Comparison of ENCODE assay signal across 8 cellular contexts in the genomic region with DNA sequence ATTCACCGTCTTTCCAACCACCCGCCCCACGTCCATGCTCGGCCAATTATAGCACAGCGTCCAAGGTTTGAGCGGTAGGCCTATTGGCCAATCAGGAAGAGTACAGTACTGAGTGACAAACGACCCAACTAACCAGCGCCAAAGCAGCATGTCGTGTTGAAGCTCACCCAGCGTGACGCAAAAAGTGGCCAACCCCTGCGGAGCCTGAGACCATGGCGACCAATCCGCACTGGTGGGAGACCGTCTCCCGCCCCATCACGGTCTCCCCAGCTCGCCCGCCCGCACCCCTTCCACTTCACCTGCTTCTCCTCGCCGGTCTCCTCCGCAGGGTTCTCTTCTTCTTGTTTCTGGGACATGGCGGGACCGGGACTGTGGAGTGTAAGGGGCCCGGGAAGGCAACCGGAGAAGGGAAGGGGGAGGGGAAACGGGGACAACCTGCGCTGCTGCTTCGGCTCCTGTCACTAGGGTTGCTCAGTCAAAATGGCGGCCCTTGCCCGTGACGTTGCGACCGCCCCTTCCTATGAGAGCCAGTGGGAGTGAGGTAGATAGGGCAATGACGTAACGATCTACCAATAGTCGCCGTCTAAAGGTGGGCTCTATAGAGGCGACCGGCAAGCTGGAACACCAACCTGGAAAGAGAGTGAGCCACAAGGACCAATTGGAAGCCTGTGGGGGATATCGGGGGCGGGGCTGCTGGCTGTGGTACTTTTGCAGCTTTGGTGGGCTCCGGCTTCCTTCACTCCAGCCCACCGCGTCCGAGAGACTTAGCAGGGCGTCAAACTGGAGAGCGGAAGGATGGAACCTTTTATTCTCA. TPM values are rescaled to one million over a fixed set of nuclear protein-coding genes. Genes with fewer than 3 reads are reported as not detected.
DNase-seq lines count a peak whose midpoint lies in the region; ATAC-seq and TF ChIP-seq lines count a peak whose summit lies in the region.

A gene with protein sequence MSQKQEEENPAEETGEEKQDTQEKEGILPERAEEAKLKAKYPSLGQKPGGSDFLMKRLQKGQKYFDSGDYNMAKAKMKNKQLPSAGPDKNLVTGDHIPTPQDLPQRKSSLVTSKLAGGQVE (minus strand): TSS at position 498 of the 814 bp plus-strand sequence. CDS start 142 bp downstream, at position 356.

- 1% methylated on average over 48 to 49 of the region's 49 CpGs for WGBS in lung, 2 donors

- H3K4me3 ChIP-seq in effector memory CD4-positive, alpha-beta T cell (ENCODE audit: insufficient read depth, low read depth, low read length, poor library complexity, severe bottlenecking), result peak within 1 kb of the TSS; percentile 72
- H3K4me3 ChIP-seq in lung, result peak within 1 kb of the TSS; percentile 71

- H3K27me3 ChIP-seq in effector memory CD4-positive, alpha-beta T cell (replicated peaks; ENCODE audit: control insufficient read depth, insufficient read depth, low read length, poor library complexity, severe bottlenecking), result no peaks in the 10 kb centered on the region
- H3K27me3 ChIP-seq in lung (ENCODE audit: control insufficient read depth, insufficient read depth), result no peaks in the 10 kb centered on the region

- ATAC-seq in GM21360 (IDR thresholded peaks at IDR 0.05; ENCODE audit: unreplicated experiment), result peak; percentile 88
- ATAC-seq in lung (ENCODE audit: insufficient read depth, low FRiP score), result peak; percentile 97

- peak; percentile 99 for DNase-seq in COLO829 (ENCODE audit: low spot score)
- DNase-seq in HT-29 (ENCODE audit: low spot score), result peak; percentile 98
- peak; percentile 96 for DNase-seq in NK-92 treated with Interleukin-12 subunit alpha and Interleukin-12 subunit beta, amount 100 ng/mL, for 24 hours (lab: John Stamatoyannopoulos, UW)
- DNase-seq in activated CD8-positive, alpha-beta memory T cell treated with anti-CD3 and anti-CD28 coated beads for 24 hours, result peak; percentile 97
- DNase-seq in effector memory CD4-positive, alpha-beta T cell, result peak; percentile 92 to 97 (median 95)
- DNase-seq in lung (ENCODE audit: low spot score), result peak; percentile 98
- peak; percentile 88 to 90 (median 90) for DNase-seq in stimulated activated CD4-positive, alpha-beta T cell treated with anti-CD3 and anti-CD28 coated beads, TNF-alpha, amount 100 ng/mL, for 4 hours (ENCODE audit: low read depth in 3 of 3)

- peaks cover 30% of the 10 kb centered on the region for H3K36me3 ChIP-seq in effector memory CD4-positive, alpha-beta T cell (ENCODE audit: control insufficient read depth, insufficient read depth, low read length)
- H3K36me3 ChIP-seq in lung (ENCODE audit: control insufficient read depth in 2 of 2, insufficient read depth in 2 of 2, low read length in 2 of 2), result peaks cover 7 to 24% of the 10 kb centered on the region in 2 donors

- H3K9me3 ChIP-seq in effector memory CD4-positive, alpha-beta T cell (ENCODE audit: control insufficient read depth, low read length), result no peaks in the 10 kb centered on the region
- no peaks in the 10 kb centered on the region for H3K9me3 ChIP-seq in lung (ENCODE audit: control insufficient read depth in 2 of 2, insufficient read depth in 1 of 2, low read length in 1 of 2)

- no peak for TF ChIP-seq CTCF in lung (IDR thresholded peaks at IDR 0.05; ENCODE audit: control extremely low read depth, extremely low read depth)

- peaks cover 14% of the 10 kb centered on the region for H3K4me1 ChIP-seq in effector memory CD4-positive, alpha-beta T cell (ENCODE audit: control insufficient read depth, insufficient read depth, low read length, poor library complexity, severe bottlenecking)
- H3K4me1 ChIP-seq in lung (ENCODE audit: control insufficient read depth in 2 of 2, insufficient read depth in 2 of 2, low read length in 2 of 2), result peaks cover 3 to 6% of the 10 kb centered on the region in 2 donors

- peak within 1 kb of the TSS; percentile 96 for H3K27ac ChIP-seq in effector memory CD4-positive, alpha-beta T cell (ENCODE audit: insufficient read depth, low read length, poor library complexity, severe bottlenecking)
- peak within 1 kb of the TSS; percentile 84 to 93 for H3K27ac ChIP-seq in lung (ENCODE audit: low read depth in 1 of 2, low read length in 1 of 2)

RNA-seq across cellular contexts. Expression of the gene that starts here (rescaled TPM):
- total RNA-seq in HT-29 (2014; rRNA removed; shearing (Covaris generic)), result 163 and 200 TPM in 2 replicates
- total RNA-seq in lung, result 100 to 1,000 TPM; 133 to 245 TPM
- polyA plus RNA-seq in lung, result 100 to 1,000 TPM; 133 to 184 TPM

Comparison
In these comparisons a context has a peak if more than half of its experiments do, and no peak if none do; other contexts are left out.
1. Peak in every context shown above with its lines: DNase-seq, ATAC-seq, H3K4me3 ChIP-seq and H3K27ac ChIP-seq.